8 cellular contexts compared by ENCODE assay signal in genomic region chr10:43648392-43649148, GRCh38. TPM values are rescaled to one million over a fixed set of nuclear protein-coding genes. Genes with fewer than 3 reads are reported as not detected.
A peak's percentile ranks its signal among the peaks of the same experiment; 100 is the strongest.
DNase-seq lines count a peak whose midpoint lies in the region; ATAC-seq and TF ChIP-seq lines count a peak whose summit lies in the region.

Gene ZNF32 (minus strand): TSS chr10:43648881. CDS start chr10:43646133, 2,748 bp downstream.

- no peak for TF ChIP-seq CTCF in PC-3 (conservative IDR thresholded peaks at IDR 0.05; ENCODE audit: low read depth, low read length)

- intact Hi-C loops in PC-3 (cut with micrococcal nuclease): loop anchor here (2.0 kb wide), 1 partner anchor 74 kb away; the partner anchor contains the start of gene ZNF239

- peaks cover 48% of the 10 kb centered on the region for H3K36me3 Mint-ChIP-seq in activated T-cell treated with anti-CD3 and anti-CD28 coated beads, Interleukin-2, amount 50 U/mL, for 24 hours (ENCODE audit: low read depth)

- POLR2A ChIA-PET in PC-3 (lab: Charles Lee; ENCODE audit: unreplicated experiment): interaction anchor here (0.6 kb wide), 1 partner anchor 841 kb away, joined by 3 read pairs; no protein-coding TSS in a partner anchor

- peak within 1 kb of the TSS; percentile 84 for H3K4me3 Mint-ChIP-seq in activated T-cell treated with anti-CD3 and anti-CD28 coated beads, Interleukin-2, amount 50 U/mL, for 24 hours

- peak within 1 kb of the TSS; percentile 93 for H3K27ac Mint-ChIP-seq in activated T-cell treated with anti-CD3 and anti-CD28 coated beads, Interleukin-2, amount 50 U/mL, for 24 hours

- H3K4me2 ChIP-seq in PC-3 (ENCODE audit: low read length): peak within 1 kb of the TSS; percentile 95

- H3K27me3 ChIP-seq in PC-3 (ENCODE audit: low read length) (no peaks in the 10 kb centered on the region; the same call in 1 of the 2 replicates), muscle layer of colon (ENCODE audit: control insufficient read depth in 1 of 2, insufficient read depth in 2 of 2, low read length in 2 of 2) (no peaks in the 10 kb centered on the region)

- no peaks in the 10 kb centered on the region for H3F3A ChIP-seq in PC-3 (ENCODE audit: low read length, unreplicated experiment)

- H4K20me1 ChIP-seq in PC-3 (ENCODE audit: low read length): no peaks in the 10 kb centered on the region

- H3K4me1 ChIP-seq in PC-3 (ENCODE audit: insufficient read depth, low read length) (peaks cover 10% of the 10 kb centered on the region; the same call in 1 of the 2 replicates), muscle layer of colon (ENCODE audit: insufficient read depth, low read length) (peaks cover 7% of the 10 kb centered on the region)

- H3K9me3 ChIP-seq in PC-3 (ENCODE audit: low read length): peaks cover 30% of the 10 kb centered on the region
- H3K9me3 ChIP-seq in muscle layer of colon (ENCODE audit: low read length): peaks cover 32% of the 10 kb centered on the region

- no TSS peak for BruUV-seq in PC-3 (replicated peaks; lab: Mats Ljungman, UMichigan)

- in situ Hi-C loops in Caki2 (cut with HindIII; ENCODE audit: low pct_unique_long_range_greater_than_20kb, low sequenced_read_pairs): no loop called here

- H3K9ac ChIP-seq in PC-3 (ENCODE audit: low read length) (peak within 1 kb of the TSS; percentile 79), muscle layer of colon (ENCODE audit: low read length) (peak within 1 kb of the TSS; percentile 58)

- peaks cover 29% of the 10 kb centered on the region for H3K9me3 Mint-ChIP-seq in activated T-cell treated with anti-CD3 and anti-CD28 coated beads, Interleukin-2, amount 50 U/mL, for 24 hours

- CTCF ChIA-PET in PC-3 (lab: Charles Lee): no interaction called here

- H3K27ac ChIP-seq in PC-3 (ENCODE audit: low read length): no peak within 1 kb of the TSS
- H3K27ac ChIP-seq in muscle layer of colon (ENCODE audit: low read depth, low read length): peak within 1 kb of the TSS; percentile 90

- no peaks in the 10 kb centered on the region for H3K27me3 Mint-ChIP-seq in activated T-cell treated with anti-CD3 and anti-CD28 coated beads, Interleukin-2, amount 50 U/mL, for 24 hours

- H3K9me2 ChIP-seq in PC-3 (replicated peaks; ENCODE audit: low read length): no peaks in the 10 kb centered on the region

- DNase-seq in Caki2 (ENCODE audit: low read depth) (peak; percentile 82), HPDE6-E6E7 (ENCODE audit: extremely low spot score) (peak; percentile 84), PC-3 (peak; percentile 92)
- DNase-seq in activated T-cell treated with anti-CD3 and anti-CD28 coated beads, Interleukin-2, amount 50 U/mL, for 24 hours: peak; percentile 88
- peak; percentile 83 for DNase-seq in stimulated activated CD8-positive, alpha-beta memory T cell treated with anti-CD3 and anti-CD28 coated beads, Interleukin-4, amount 100 ng/mL, for 48 hours

- H3K4me3 ChIP-seq in PC-3 (ENCODE audit: low read length) (peak within 1 kb of the TSS; percentile 80), muscle layer of colon (ENCODE audit: low read depth in 1 of 2, low read length in 2 of 2) (peak within 1 kb of the TSS; percentile 89 to 90)

- H3K36me3 ChIP-seq in PC-3 (ENCODE audit: low read depth, low read length): peaks cover 31% of the 10 kb centered on the region
- H3K36me3 ChIP-seq in muscle layer of colon (ENCODE audit: insufficient read depth, low read length): peaks cover 27% of the 10 kb centered on the region

- no peaks in the 10 kb centered on the region for H3K79me2 ChIP-seq in PC-3 (ENCODE audit: low read length)

- peak within 1 kb of the TSS; percentile 99 for H2AFZ ChIP-seq in PC-3 (ENCODE audit: low read length)

- peaks cover 19% of the 10 kb centered on the region for H3K4me1 Mint-ChIP-seq in activated T-cell treated with anti-CD3 and anti-CD28 coated beads, Interleukin-2, amount 50 U/mL, for 24 hours (ENCODE audit: low read depth)

- ATAC-seq in GM19468 (IDR thresholded peaks at IDR 0.05; ENCODE audit: extremely low read depth, unreplicated experiment): peak; percentile 96
- ATAC-seq in PC-3: peak; percentile 100
- peak; percentile 97 for ATAC-seq in esophagus mucosa

RNA-seq across cellular contexts. Expression of gene ZNF32, which starts in this region (rescaled TPM):
- 96.9 and 107 TPM in 2 replicates for total RNA-seq in Caki2 (2014; rRNA removed; shearing (Covaris generic); ENCODE audit: low replicate concordance)
- total RNA-seq in PC-3 (2014; rRNA removed): 14.3 and 16.7 TPM in 2 replicates
- total RNA-seq in esophagus mucosa: 16.8 TPM
